In the genomic region with DNA sequence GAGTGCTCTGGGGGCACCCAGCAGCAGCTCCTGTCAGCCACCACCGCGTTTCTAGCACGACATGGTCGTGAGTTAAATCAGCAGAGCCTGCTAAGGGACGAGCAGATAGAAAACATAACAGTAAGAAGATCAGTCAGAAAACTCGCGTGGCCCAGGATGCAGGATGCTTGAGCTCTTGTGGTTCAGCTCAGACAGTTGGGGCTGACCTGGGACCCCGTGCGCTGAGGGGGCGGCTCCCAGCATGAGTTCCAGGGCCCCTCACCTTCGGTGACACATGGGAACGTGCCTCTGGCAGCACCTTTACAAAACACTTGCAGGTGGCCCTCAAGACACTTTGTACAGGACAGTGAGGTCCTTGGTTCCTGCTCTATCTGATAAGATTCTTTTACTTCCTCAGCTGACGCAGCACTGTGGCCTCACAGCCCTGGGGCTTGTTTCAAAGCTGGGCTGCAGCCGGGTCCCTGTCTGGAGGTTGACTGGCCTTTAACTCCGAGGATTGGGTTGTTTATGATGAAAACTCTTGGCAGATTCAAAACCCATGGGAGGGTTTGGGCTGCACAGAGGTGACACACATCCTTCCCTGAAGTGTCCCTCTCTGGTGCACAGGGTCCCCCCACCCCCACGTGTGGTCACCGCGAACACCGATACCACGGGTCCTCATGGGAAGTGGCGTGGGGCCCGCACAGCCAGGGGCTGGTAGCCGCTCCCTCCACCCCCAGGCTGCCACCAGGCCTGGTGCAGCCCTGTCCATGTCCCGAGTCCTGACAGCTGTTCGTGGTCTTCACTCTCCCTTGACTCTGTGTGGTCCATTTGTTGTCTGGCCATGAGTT, we compare ENCODE assay signal across 19 cellular contexts.
DNase-seq lines count a peak whose midpoint lies in the region; ATAC-seq and TF ChIP-seq lines count a peak whose summit lies in the region.
"Had no signal": no experiment of that assay in that cellular context is flagged by ENCODE, and none has a peak within 500 bp of the region (broad histone marks: within the 10 kb centered on the region; RNA-seq: fewer than 3 reads in every experiment).

No MANE protein-coding gene starts in this region.

- intact Hi-C loops in CD4-positive, alpha-beta T cell (cut with DNase I, micrococcal nuclease) = no loop called here

- H3K4me3 ChIP-seq in CD8-positive, alpha-beta memory T cell (ENCODE audit: low read length) = no peak overlapping the region
- H3K4me3 ChIP-seq: coronary artery, psoas muscle had no signal

- DNase-seq in CD4-positive, alpha-beta T cell = no peak
- DNase-seq in M059J (ENCODE audit: low read depth) (peak; percentile 29), UCSD-AML1 (lab: John Stamatoyannopoulos, UW; ENCODE audit: unreplicated experiment) (peak; percentile 30), myocyte (ENCODE audit: low read depth) (peak; percentile 74), dermis blood vessel endothelial cell (no peak)
- DNase-seq in CD8-positive, alpha-beta memory T cell = no peak
- DNase-seq: ACHN; activated naive CD4-positive, alpha-beta T cell; activated T-cell treated with anti-CD3 and anti-CD28 coated beads, Interleukin-2, amount 50 U/mL, for 48 hours; C1 segment of cervical spinal cord; NCI-H1417 treated with DMSO at 0.1 percent for 48 hours; NCI-H2081 treated with DMSO at 0.1 percent for 48 hours; NCI-H345; NCI-H748 treated with DMSO at 0.1 percent for 48 hours; nucleus accumbens; stimulated activated CD8-positive, alpha-beta memory T cell treated with anti-CD3 and anti-CD28 coated beads, Interleukin-4, amount 100 ng/mL, for 48 hours had no signal

- no peaks in the 10 kb centered on the region for H3K9me3 ChIP-seq in CD4-positive, alpha-beta T cell (ENCODE audit: control insufficient read depth, low read length)
- no peaks in the 10 kb centered on the region for H3K9me3 ChIP-seq in CD8-positive, alpha-beta memory T cell (ENCODE audit: low read length)
- H3K9me3 ChIP-seq: psoas muscle had no signal

- peak overlapping the region; percentile 4 for H3K27ac Mint-ChIP-seq in CD4-positive, alpha-beta T cell
- H3K27ac Mint-ChIP-seq in CD8-positive, alpha-beta memory T cell = peak overlapping the region in 1 of 8 donors; percentile 66

- POLR2A ChIA-PET in CD4-positive, alpha-beta T cell (lab: Charles Lee) = interaction anchor here (0.6 kb wide), 1 partner anchor 436 kb away, joined by 3 read pairs; no protein-coding TSS in a partner anchor
- POLR2A ChIA-PET in CD8-positive, alpha-beta memory T cell (lab: Charles Lee) = no interaction called here

- no peak overlapping the region for H3K4me3 Mint-ChIP-seq in CD4-positive, alpha-beta T cell
- peak overlapping the region in 1 of 7 donors; percentile 65 for H3K4me3 Mint-ChIP-seq in CD8-positive, alpha-beta memory T cell

- H3K4me1 Mint-ChIP-seq in CD4-positive, alpha-beta T cell (ENCODE audit: low read depth) = peaks cover 19% of the 10 kb centered on the region
- H3K4me1 Mint-ChIP-seq in CD8-positive, alpha-beta memory T cell = no peaks in the 10 kb centered on the region

- peaks cover 7% of the 10 kb centered on the region for H3K4me1 ChIP-seq in CD8-positive, alpha-beta memory T cell (ENCODE audit: insufficient read depth, low read length)
- H3K4me1 ChIP-seq: psoas muscle had no signal

- no peaks in the 10 kb centered on the region for H3K36me3 ChIP-seq in CD8-positive, alpha-beta memory T cell (ENCODE audit: insufficient read depth, low read length)

- H3K27ac ChIP-seq in CD4-positive, alpha-beta T cell (ENCODE audit: low read depth, low read length) = no peak overlapping the region
- no peak overlapping the region for H3K27ac ChIP-seq in CD8-positive, alpha-beta memory T cell (ENCODE audit: low read depth, low read length)
- H3K27ac ChIP-seq: coronary artery, psoas muscle had no signal

- no peak for ATAC-seq in CD4-positive, alpha-beta T cell (ENCODE audit: poor library complexity)
- no peak for ATAC-seq in HG02610 (IDR thresholded peaks at IDR 0.05; ENCODE audit: unreplicated experiment)
- ATAC-seq: psoas muscle had no signal

- H3K36me3 Mint-ChIP-seq in CD4-positive, alpha-beta T cell (ENCODE audit: low read depth) = no peaks in the 10 kb centered on the region
- H3K36me3 Mint-ChIP-seq in CD8-positive, alpha-beta memory T cell = no peaks in the 10 kb centered on the region

- no peaks in the 10 kb centered on the region for H3K27me3 Mint-ChIP-seq in CD4-positive, alpha-beta T cell
- peaks cover 3 to 16% of the 10 kb centered on the region in 2 donors for H3K27me3 Mint-ChIP-seq in CD8-positive, alpha-beta memory T cell

- CTCF ChIA-PET in CD4-positive, alpha-beta T cell (lab: Charles Lee) = no interaction called here
- CTCF ChIA-PET in CD8-positive, alpha-beta memory T cell (lab: Charles Lee) = no interaction called here

- TF ChIP-seq CTCF in CD4-positive, alpha-beta T cell (IDR thresholded peaks at IDR 0.05) = no peak

- no peaks in the 10 kb centered on the region for H3K27me3 ChIP-seq in CD4-positive, alpha-beta T cell (ENCODE audit: control insufficient read depth, insufficient read depth, low read length)
- no peaks in the 10 kb centered on the region for H3K27me3 ChIP-seq in CD8-positive, alpha-beta memory T cell (ENCODE audit: insufficient read depth, low read length, poor library complexity, severe bottlenecking)

- H3K9me3 Mint-ChIP-seq in CD4-positive, alpha-beta T cell = no peaks in the 10 kb centered on the region
- no peaks in the 10 kb centered on the region for H3K9me3 Mint-ChIP-seq in CD8-positive, alpha-beta memory T cell

Comparison
In these comparisons a context has a peak if more than half of its experiments do, and no peak if none do; other contexts are left out.
1. DNase-seq: peak in M059J (single experiment), UCSD-AML1 (single experiment) and myocyte (single experiment); none in CD4-positive, alpha-beta T cell (0 of 10), CD8-positive, alpha-beta memory T cell (0 of 5) and dermis blood vessel endothelial cell (single experiment).